Comparison of ENCODE assay signal across 13 cellular contexts in the genomic region with DNA sequence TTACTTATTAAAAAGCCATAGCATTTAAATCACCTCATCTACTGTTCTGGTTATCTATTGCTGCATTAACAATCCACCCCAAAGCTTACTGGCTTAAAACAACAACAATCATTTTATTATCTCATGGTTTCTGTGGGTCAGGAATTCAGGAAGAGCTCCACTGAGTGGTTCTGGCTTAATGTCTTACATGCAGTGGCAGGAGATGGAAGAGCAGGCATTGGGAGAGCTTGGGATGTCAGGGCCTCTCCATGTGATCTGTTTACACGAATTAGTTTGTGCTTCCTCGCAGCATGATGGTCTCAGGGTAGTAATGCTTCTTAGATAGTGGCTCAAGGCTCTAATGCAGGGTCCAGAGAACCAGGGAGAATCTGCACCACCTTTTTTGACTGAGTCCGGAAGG. TPM values are rescaled to one million over a fixed set of nuclear protein-coding genes. Genes with fewer than 3 reads are reported as not detected.
A peak's percentile ranks its signal among the peaks of the same experiment; 100 is the strongest.
DNase-seq lines count a peak whose midpoint lies in the region; ATAC-seq and TF ChIP-seq lines count a peak whose summit lies in the region.
"Had no signal": no experiment of that assay in that cellular context is flagged by ENCODE, and none has a peak within 500 bp of the region (broad histone marks: within the 10 kb centered on the region; RNA-seq: fewer than 3 reads in every experiment).

No MANE protein-coding gene starts in this region.

- H3K9me3 ChIP-seq in CD8-positive, alpha-beta memory T cell (ENCODE audit: low read length), result no peaks in the 10 kb centered on the region
- H3K9me3 ChIP-seq in Loucy (ENCODE audit: insufficient read depth, low read depth, low read length) (peaks cover 15% of the 10 kb centered on the region; the same call in 1 of the 2 replicates), neural progenitor cell (ENCODE audit: low read depth) (no peaks in the 10 kb centered on the region), SK-N-SH (no peaks in the 10 kb centered on the region; the same call in 1 of the 2 replicates)
- H3K9me3 ChIP-seq: body of pancreas, gastroesophageal sphincter, SJSA1 had no signal

- TF ChIP-seq RAD21 in SK-N-SH (IDR thresholded peaks at IDR 0.05; ENCODE audit: low read length), result no peak

- H2AFZ ChIP-seq in Loucy (ENCODE audit: low read length), result peak overlapping the region; percentile 89; the same call in 1 of the 2 replicates
- H2AFZ ChIP-seq in neural progenitor cell (replicated peaks), result peak overlapping the region; percentile 5
- no peak overlapping the region; the same call in 1 of the 2 replicates for H2AFZ ChIP-seq in SK-N-SH (ENCODE audit: low read depth)

- CTCF ChIA-PET in CD8-positive, alpha-beta memory T cell (lab: Charles Lee), result interaction anchor here (1.6 kb wide), 1 partner anchor 15 kb away, joined by 9 read pairs; a partner anchor contains a TSS
- CTCF ChIA-PET in SK-N-SH (lab: Yijun Ruan, JAX), result interaction anchor here (1.2 kb wide), 1 partner anchor 15 kb away, joined by 3 read pairs; a partner anchor contains a TSS

- peak overlapping the region in 5 of 8 donors; percentile 5 to 83 (median 59) for H3K27ac Mint-ChIP-seq in CD8-positive, alpha-beta memory T cell
- H3K27ac Mint-ChIP-seq in activated naive CD8-positive, alpha-beta T cell treated with anti-CD3 and anti-CD28 coated beads, Interleukin-2, amount 10 ng/mL, durations not matched to agents 7 days and 5 days, result peak overlapping the region; percentile 68
- H3K27ac Mint-ChIP-seq in neural progenitor cell, result no peak overlapping the region

- no peaks in the 10 kb centered on the region for H3F3A ChIP-seq in Loucy (ENCODE audit: low read depth)
- H3F3A ChIP-seq in neural progenitor cell (ENCODE audit: low read depth), result no peaks in the 10 kb centered on the region
- no peaks in the 10 kb centered on the region for H3F3A ChIP-seq in SK-N-SH (replicated peaks; ENCODE audit: insufficient read depth)

- TF ChIP-seq CTCF in Loucy (conservative IDR thresholded peaks at IDR 0.05; ENCODE audit: low read length) (no peak), neural progenitor cell (IDR thresholded peaks at IDR 0.05) (no peak), SK-N-SH (IDR thresholded peaks at IDR 0.05) (no peak)

- peaks cover 8 to 19% (median 13%) of the 10 kb centered on the region in 5 donors for H3K9me3 Mint-ChIP-seq in CD8-positive, alpha-beta memory T cell
- H3K9me3 Mint-ChIP-seq in activated naive CD8-positive, alpha-beta T cell treated with anti-CD3 and anti-CD28 coated beads, Interleukin-2, amount 10 ng/mL, durations not matched to agents 7 days and 5 days, result peaks cover 19% of the 10 kb centered on the region
- no peaks in the 10 kb centered on the region for H3K9me3 Mint-ChIP-seq in neural progenitor cell

- no peak overlapping the region for H3K9ac ChIP-seq in Loucy (ENCODE audit: low read depth, low read length, poor library complexity, severe bottlenecking)
- H3K9ac ChIP-seq in neural progenitor cell, result no peak overlapping the region
- H3K9ac ChIP-seq in SK-N-SH, result no peak overlapping the region

- H4K20me1 ChIP-seq in Loucy (ENCODE audit: insufficient read depth, low read length, poor library complexity, severe bottlenecking) (no peaks in the 10 kb centered on the region), neural progenitor cell (ENCODE audit: low read depth) (no peaks in the 10 kb centered on the region), SK-N-SH (ENCODE audit: insufficient read depth) (no peaks in the 10 kb centered on the region)

- no peak overlapping the region for H3K4me2 ChIP-seq in Loucy (ENCODE audit: low read depth, low read length, poor library complexity, severe bottlenecking)
- no peak overlapping the region for H3K4me2 ChIP-seq in neural progenitor cell
- H3K4me2 ChIP-seq in SK-N-SH, result no peak overlapping the region

- no peaks in the 10 kb centered on the region for H3K27me3 ChIP-seq in CD8-positive, alpha-beta memory T cell (ENCODE audit: insufficient read depth, low read length, poor library complexity, severe bottlenecking)
- no peaks in the 10 kb centered on the region for H3K27me3 ChIP-seq in Loucy (ENCODE audit: insufficient read depth, low read length, poor library complexity, severe bottlenecking)
- H3K27me3 ChIP-seq in neural progenitor cell, result no peaks in the 10 kb centered on the region
- H3K27me3 ChIP-seq in SK-N-SH (ENCODE audit: insufficient read depth), result no peaks in the 10 kb centered on the region
- H3K27me3 ChIP-seq: body of pancreas, gastroesophageal sphincter, SJSA1 had no signal

- H3K9me2 ChIP-seq in Loucy (replicated peaks; ENCODE audit: low read depth, low read length) (no peaks in the 10 kb centered on the region), SK-N-SH (no peaks in the 10 kb centered on the region)

- H3K27me3 Mint-ChIP-seq in CD8-positive, alpha-beta memory T cell, result peaks cover 9 to 18% of the 10 kb centered on the region in 2 donors
- no peaks in the 10 kb centered on the region for H3K27me3 Mint-ChIP-seq in activated naive CD8-positive, alpha-beta T cell treated with anti-CD3 and anti-CD28 coated beads, Interleukin-2, amount 10 ng/mL, durations not matched to agents 7 days and 5 days
- no peaks in the 10 kb centered on the region for H3K27me3 Mint-ChIP-seq in neural progenitor cell (ENCODE audit: insufficient read depth, low read depth)

- no peaks in the 10 kb centered on the region for H3K79me2 ChIP-seq in Loucy (ENCODE audit: insufficient read depth, low read length)
- no peaks in the 10 kb centered on the region for H3K79me2 ChIP-seq in neural progenitor cell (ENCODE audit: low read depth)
- no peaks in the 10 kb centered on the region for H3K79me2 ChIP-seq in SK-N-SH (ENCODE audit: insufficient read depth)

- no peak for TF ChIP-seq EP300 in SK-N-SH (IDR thresholded peaks at IDR 0.05; ENCODE audit: borderline replicate concordance in 1 of 2, low read depth in 1 of 2, low read length in 1 of 2)

- 57% methylated on average over 3 of the region's 3 CpGs for WGBS in SK-N-SH (ENCODE audit: low lambda C conversion rate)

- H3K27ac ChIP-seq in CD8-positive, alpha-beta memory T cell (ENCODE audit: low read depth, low read length), result no peak overlapping the region
- H3K27ac ChIP-seq in neural progenitor cell, result no peak overlapping the region
- no peak overlapping the region for H3K27ac ChIP-seq in SK-N-SH (ENCODE audit: low read depth in 2 of 2, low read length in 1 of 2)
- H3K27ac ChIP-seq: gastroesophageal sphincter, SJSA1, WERI-Rb-1 had no signal

- H3K4me1 ChIP-seq in CD8-positive, alpha-beta memory T cell (ENCODE audit: insufficient read depth, low read length), result peaks cover 19% of the 10 kb centered on the region
- peaks cover 23% of the 10 kb centered on the region for H3K4me1 ChIP-seq in Loucy (ENCODE audit: insufficient read depth, low read length, poor library complexity, severe bottlenecking)
- H3K4me1 ChIP-seq in neural progenitor cell, result no peaks in the 10 kb centered on the region
- H3K4me1 ChIP-seq in SK-N-SH (ENCODE audit: control insufficient read depth in 1 of 2, insufficient read depth in 2 of 2, low read depth in 1 of 2, low read length in 1 of 2), result no peaks in the 10 kb centered on the region
- H3K4me1 ChIP-seq: body of pancreas, Caco-2, gastroesophageal sphincter, SJSA1 had no signal

- POLR2A ChIA-PET in CD8-positive, alpha-beta memory T cell (lab: Charles Lee), result interaction anchor here (2.3 kb wide), 1 partner anchor 15 kb away, joined by 13 read pairs; a partner anchor contains a TSS
- POLR2A ChIA-PET in activated naive CD8-positive, alpha-beta T cell treated with anti-CD3 and anti-CD28 coated beads, Interleukin-2, amount 10 ng/mL, durations not matched to agents 7 days and 5 days (lab: Charles Lee), result interaction anchor here (0.8 to 2.2 kb wide), 3 partner anchors 9 to 46 kb away, joined by 3 to 17 read pairs (median 3); a partner anchor contains a TSS
- POLR2A ChIA-PET in SK-N-SH (lab: Yijun Ruan, JAX), result no interaction called here

- peaks cover 8 to 40% (median 10%) of the 10 kb centered on the region in 3 donors for H3K36me3 Mint-ChIP-seq in CD8-positive, alpha-beta memory T cell
- H3K36me3 Mint-ChIP-seq in activated naive CD8-positive, alpha-beta T cell treated with anti-CD3 and anti-CD28 coated beads, Interleukin-2, amount 10 ng/mL, durations not matched to agents 7 days and 5 days, result peaks cover 29% of the 10 kb centered on the region
- H3K36me3 Mint-ChIP-seq in neural progenitor cell, result no peaks in the 10 kb centered on the region

- DNase-seq in CD8-positive, alpha-beta memory T cell, result no peak
- DNase-seq in activated naive CD8-positive, alpha-beta T cell treated with anti-CD3 and anti-CD28 coated beads, Interleukin-2, amount 10 ng/mL, durations not matched to agents 7 days and 5 days, result no peak
- DNase-seq in neural progenitor cell (ENCODE audit: low spot score), result no peak
- no peak for DNase-seq in SK-N-SH
- no peak for DNase-seq in AG08395 (ENCODE audit: low spot score)
- DNase-seq: body of pancreas, Caco-2, NCI-H2029, WERI-Rb-1 had no signal

- H3K4me1 Mint-ChIP-seq in CD8-positive, alpha-beta memory T cell, result peaks cover 16 to 21% (median 17%) of the 10 kb centered on the region in 3 donors
- peaks cover 16% of the 10 kb centered on the region for H3K4me1 Mint-ChIP-seq in activated naive CD8-positive, alpha-beta T cell treated with anti-CD3 and anti-CD28 coated beads, Interleukin-2, amount 10 ng/mL, durations not matched to agents 7 days and 5 days
- no peaks in the 10 kb centered on the region for H3K4me1 Mint-ChIP-seq in neural progenitor cell

- peak overlapping the region in 4 of 7 donors; percentile 3 to 61 (median 42) for H3K4me3 Mint-ChIP-seq in CD8-positive, alpha-beta memory T cell
- H3K4me3 Mint-ChIP-seq in activated naive CD8-positive, alpha-beta T cell treated with anti-CD3 and anti-CD28 coated beads, Interleukin-2, amount 10 ng/mL, durations not matched to agents 7 days and 5 days, result peak overlapping the region; percentile 31
- no peak overlapping the region for H3K4me3 Mint-ChIP-seq in neural progenitor cell

- no peak for ATAC-seq in activated naive CD8-positive, alpha-beta T cell treated with anti-CD3 and anti-CD28 coated beads, Interleukin-2, amount 10 ng/mL, durations not matched to agents 7 days and 5 days (ENCODE audit: low read depth)
- ATAC-seq in HG03354 (IDR thresholded peaks at IDR 0.05; ENCODE audit: poor library complexity, severe bottlenecking, unreplicated experiment), result no peak
- ATAC-seq: body of pancreas, gastroesophageal sphincter had no signal

- H3K4me3 ChIP-seq in CD8-positive, alpha-beta memory T cell (ENCODE audit: low read length), result peak overlapping the region; percentile 26
- H3K4me3 ChIP-seq in Loucy (ENCODE audit: low read length, poor library complexity, severe bottlenecking) (peak overlapping the region; percentile 33), neural progenitor cell (no peak overlapping the region), SK-N-SH (ENCODE audit: low read depth in 2 of 2, low read length in 1 of 2) (no peak overlapping the region)
- H3K4me3 ChIP-seq: body of pancreas, gastroesophageal sphincter, SJSA1 had no signal

- no peaks in the 10 kb centered on the region for H3K36me3 ChIP-seq in CD8-positive, alpha-beta memory T cell (ENCODE audit: insufficient read depth, low read length)
- H3K36me3 ChIP-seq in Loucy (ENCODE audit: insufficient read depth, low read length), result no peaks in the 10 kb centered on the region; the same call in 1 of the 2 replicates
- H3K36me3 ChIP-seq in neural progenitor cell, result no peaks in the 10 kb centered on the region
- H3K36me3 ChIP-seq in SK-N-SH (replicated peaks in 1 of 2; ENCODE audit: control insufficient read depth in 1 of 2, insufficient read depth in 2 of 2, low read length in 1 of 2), result no peaks in the 10 kb centered on the region
- H3K36me3 ChIP-seq: gastroesophageal sphincter, SJSA1, WERI-Rb-1 had no signal

RNA-seq across cellular contexts. Expression of a gene that starts 14.4 kb away (rescaled TPM):
- total RNA-seq in CD8-positive, alpha-beta memory T cell, result 10 to 100 TPM; 45.6 to 47.6 TPM
- polyA plus RNA-seq in CD8-positive, alpha-beta memory T cell, result 25.4 TPM
- total RNA-seq in activated naive CD8-positive, alpha-beta T cell treated with anti-CD3 and anti-CD28 coated beads, Interleukin-2, amount 10 ng/mL, durations not matched to agents 7 days and 5 days, result 10 to 100 TPM; 27.9 to 28.8 TPM
- 7.1 and 12.0 TPM in 2 replicates for total RNA-seq in neural progenitor cell (ENCODE audit: low replicate concordance)
- polyA plus RNA-seq in SK-N-SH (2012; rRNA removed), result 0.59 and 0.96 TPM in 2 replicates
- 0.75 and 0.82 TPM in 2 replicates for polyA plus RNA-seq in SK-N-SH (2012; cell fraction: cytosol; rRNA removed)
- polyA plus RNA-seq in SK-N-SH (2012; cell fraction: nucleus; rRNA removed), result 1.2 and 1.6 TPM in 2 replicates

Comparison
In these comparisons a context has a peak if more than half of its experiments do, and no peak if none do; other contexts are left out.
1. H3K4me3 ChIP-seq: peak in CD8-positive, alpha-beta memory T cell (single experiment) and Loucy (single experiment); none in neural progenitor cell (single experiment) and SK-N-SH (0 of 2).